Comparison of ENCODE assay signal across 9 cellular contexts in genomic region chr18:75173125-75173432, GRCh38. TPM values are rescaled to one million over a fixed set of nuclear protein-coding genes. Genes with fewer than 3 reads are reported as not detected.
A peak's percentile ranks its signal among the peaks of the same experiment; 100 is the strongest.
DNase-seq lines count a peak whose midpoint lies in the region; ATAC-seq and TF ChIP-seq lines count a peak whose summit lies in the region.
"Had no signal": no experiment of that assay in that cellular context is flagged by ENCODE, and none has a peak within 500 bp of the region (broad histone marks: within the 10 kb centered on the region; RNA-seq: fewer than 3 reads in every experiment).

No MANE protein-coding gene starts in this region.

- intact Hi-C loops in heart right ventricle (cut with DNase I): loop anchor here in 1 of 10 donors (5.0 kb wide), 1 partner anchor 34 kb away; the partner anchor contains the start of gene PTGR3

- H3K36me3 ChIP-seq in iPS-20b (ENCODE audit: insufficient read depth, low read depth, low read length): no peaks in the 10 kb centered on the region
- H3K36me3 ChIP-seq in heart right ventricle: no peaks in the 10 kb centered on the region
- H3K36me3 ChIP-seq: SJSA1 had no signal

- H3K9me3 ChIP-seq in iPS-20b (ENCODE audit: insufficient read depth, low read depth, low read length): no peaks in the 10 kb centered on the region
- H3K9me3 ChIP-seq in heart right ventricle: no peaks in the 10 kb centered on the region
- H3K9me3 ChIP-seq: SJSA1 had no signal

- H3K9ac ChIP-seq in iPS-20b (ENCODE audit: low read depth, low read length): 0 out of 2 replicates have a peak overlapping the region, but pooled peaks have one; percentile 11

- TF ChIP-seq CTCF in heart right ventricle (IDR thresholded peaks at IDR 0.05): peak in 3 of 9 donors; percentile 15 to 31 (median 17)

- peak; percentile 69 for DNase-seq in NAMALWA (ENCODE audit: low spot score)
- no peak for DNase-seq in DMS 273 treated with DMSO at 0.1 percent for 48 hours (lab: John Stamatoyannopoulos, UW)
- DNase-seq in NCI-H1694 treated with DMSO at 0.1 percent for 48 hours (lab: John Stamatoyannopoulos, UW): no peak
- no peak for DNase-seq in heart right ventricle
- no peak for DNase-seq in NCI-H1417 treated with DMSO at 0.1 percent for 48 hours (lab: John Stamatoyannopoulos, UW)

- H3K4me1 ChIP-seq in iPS-20b (ENCODE audit: insufficient read depth, low read length): no peaks in the 10 kb centered on the region
- peaks cover 5 to 43% (median 14%) of the 10 kb centered on the region in 9 donors for H3K4me1 ChIP-seq in heart right ventricle

- 50 to 59% methylated on average over 5 of the region's 5 CpGs for WGBS in heart right ventricle, 2 donors

- H3K27ac ChIP-seq in iPS-20b (ENCODE audit: low read length) (no peak overlapping the region), heart right ventricle (peak overlapping the region in 2 of 10 donors; percentile 26 to 86)
- H3K27ac ChIP-seq: SJSA1 had no signal

- ATAC-seq in GM18858 (IDR thresholded peaks at IDR 0.05; ENCODE audit: unreplicated experiment) (peak; percentile 100), HG02623 (IDR thresholded peaks at IDR 0.05; ENCODE audit: unreplicated experiment) (peak; percentile 99), heart right ventricle (no peak)

- H3K27me3 ChIP-seq in iPS-20b (ENCODE audit: insufficient read depth, low read length) (no peaks in the 10 kb centered on the region), heart right ventricle (no peaks in the 10 kb centered on the region)
- H3K27me3 ChIP-seq: SJSA1 had no signal

- H3K4me3 ChIP-seq in iPS-20b (ENCODE audit: low read length) (no peak overlapping the region), heart right ventricle (no peak overlapping the region)
- H3K4me3 ChIP-seq: SJSA1 had no signal

RNA-seq across cellular contexts. Expression of gene PTGR3, which starts 35.9 kb away (rescaled TPM):
- total RNA-seq in heart right ventricle: 10 to 100 TPM; 48.5 to 71.3 (median 58.8) TPM
- 10 to 100 TPM; 10.0 to 19.2 TPM for polyA plus RNA-seq in heart right ventricle

RNA-seq across cellular contexts. Expression of gene TSHZ1, which starts 37.5 kb away (rescaled TPM):
- total RNA-seq in heart right ventricle: 10 to 100 TPM; 13.2 to 22.9 (median 18.3) TPM
- 10 to 100 TPM in 1 of 2 donors, 1 to 10 TPM in 1; 4.8 to 10.7 TPM for polyA plus RNA-seq in heart right ventricle

Comparison
In these comparisons a context has a peak if more than half of its experiments do, and no peak if none do; other contexts are left out.
1. ATAC-seq: peak in GM18858 (single experiment) and HG02623 (single experiment); none in heart right ventricle (0 of 8).